Comparison of ENCODE assay signal across 30 cellular contexts in genomic region chr9:12350775-12351174, GRCh38.
"Had no signal": no experiment of that assay in that cellular context is flagged by ENCODE, and none has a peak within 500 bp of the region (broad histone marks: within the 10 kb centered on the region; RNA-seq: fewer than 3 reads in every experiment).

No MANE protein-coding gene starts in this region.

- H3K4me3 ChIP-seq: neural progenitor cell, ovary, psoas muscle, right lobe of liver, skin epidermis, smooth muscle cell, spleen, suprapubic skin, testis, tibial nerve, upper lobe of left lung, vagina had no signal

- H3K27ac ChIP-seq: neural progenitor cell, ovary, parathyroid adenoma, psoas muscle, right lobe of liver, skin epidermis, spleen, suprapubic skin, testis, tibial nerve, upper lobe of left lung, vagina had no signal

- H3K27me3 Mint-ChIP-seq: progenitor cell of endocrine pancreas; stimulated activated memory B cell treated with anti-CD40 and anti-IgM and Interleukin-4, amounts not matched to agents 10 μg/mL and 1 μg/mL and 100 μg/mL, for 72 hours; stimulated activated naive CD8-positive, alpha-beta T cell treated with anti-CD3 and anti-CD28 coated beads, Interleukin-15, amount 100 ng/mL, for 72 hours had no signal

- DNase-seq: natural killer cell; occipital lobe; ovary; posterior cingulate gyrus; psoas muscle; right cardiac atrium; right lobe of liver; spleen; stimulated activated CD4-positive, alpha-beta T cell treated with anti-CD3 and anti-CD28 coated beads, Interleukin-12 subunit alpha, Interleukin-12 subunit beta, amount 100 ng/mL, for 4 hours; stimulated activated CD4-positive, alpha-beta T cell treated with anti-CD3 and anti-CD28 coated beads, Interleukin-1b, Interleukin-23, amount 100 ng/mL, for 48 hours; stimulated activated CD4-positive, alpha-beta T cell treated with anti-CD3 and anti-CD28 coated beads, Interleukin-4, amount 100 ng/mL, for 1 hour; stimulated activated CD4-positive, alpha-beta T cell treated with anti-CD3 and anti-CD28 coated beads, Interleukin-4, amount 100 ng/mL, for 4 hours; stimulated activated CD8-positive, alpha-beta memory T cell treated with anti-CD3 and anti-CD28 coated beads, Interleukin-4, amount 100 ng/mL, for 48 hours; stimulated activated naive CD4-positive, alpha-beta T cell; stimulated activated naive CD8-positive, alpha-beta T cell treated with anti-CD3 and anti-CD28 coated beads, Interleukin-15, amount 100 ng/mL, for 72 hours; stimulated activated naive CD8-positive, alpha-beta T cell treated with anti-CD3 and anti-CD28 coated beads, Interleukin-15, Interleukin-2, amounts not matched to agents 100 U/mL and 50 U/mL, for 24 hours; substantia nigra; testis; trophoblast cell; upper lobe of left lung had no signal

- H3K27ac Mint-ChIP-seq: natural killer cell; nephron; neural progenitor cell; progenitor cell of endocrine pancreas; stimulated activated memory B cell treated with anti-CD40 and anti-IgM and Interleukin-4, amounts not matched to agents 10 μg/mL and 1 μg/mL and 100 μg/mL, for 72 hours; stimulated activated naive CD8-positive, alpha-beta T cell treated with anti-CD3 and anti-CD28 coated beads, Interleukin-15, amount 100 ng/mL, for 72 hours had no signal

- H3K9me3 Mint-ChIP-seq: nephron, neural progenitor cell had no signal

- H2AFZ ChIP-seq: neural progenitor cell, parathyroid adenoma had no signal

- H3K4me1 Mint-ChIP-seq: natural killer cell; stimulated activated memory B cell treated with anti-CD40 and anti-IgM and Interleukin-4, amounts not matched to agents 10 μg/mL and 1 μg/mL and 100 μg/mL, for 72 hours; stimulated activated naive CD8-positive, alpha-beta T cell treated with anti-CD3 and anti-CD28 coated beads, Interleukin-15, amount 100 ng/mL, for 72 hours had no signal

- H3K9me3 ChIP-seq: ovary, psoas muscle, right lobe of liver, suprapubic skin, testis, tibial nerve, upper lobe of left lung, vagina had no signal

- H3K27me3 ChIP-seq: neural progenitor cell, ovary, right lobe of liver, spleen, suprapubic skin, testis, tibial nerve, upper lobe of left lung, vagina had no signal

- H3K4me2 ChIP-seq: neural progenitor cell, smooth muscle cell had no signal

- H3K79me2 ChIP-seq: parathyroid adenoma had no signal

- H3K4me1 ChIP-seq: parathyroid adenoma, psoas muscle, right lobe of liver, spleen, suprapubic skin, testis, tibial nerve, vagina had no signal

- H3K36me3 Mint-ChIP-seq: natural killer cell; neural progenitor cell; stimulated activated memory B cell treated with anti-CD40 and anti-IgM and Interleukin-4, amounts not matched to agents 10 μg/mL and 1 μg/mL and 100 μg/mL, for 72 hours had no signal

- ATAC-seq: natural killer cell; psoas muscle; right cardiac atrium; right lobe of liver; stimulated activated memory B cell treated with anti-CD40 and anti-IgM and Interleukin-4, amounts not matched to agents 10 μg/mL and 1 μg/mL and 100 μg/mL, for 72 hours; stimulated activated naive CD8-positive, alpha-beta T cell treated with anti-CD3 and anti-CD28 coated beads, Interleukin-15, amount 100 ng/mL, for 72 hours; stimulated activated naive CD8-positive, alpha-beta T cell treated with anti-CD3 and anti-CD28 coated beads, Interleukin-15, Interleukin-2, amounts not matched to agents 100 U/mL and 50 U/mL, for 24 hours had no signal

- H3K4me3 Mint-ChIP-seq: natural killer cell; nephron; neural progenitor cell; stimulated activated memory B cell treated with anti-CD40 and anti-IgM and Interleukin-4, amounts not matched to agents 10 μg/mL and 1 μg/mL and 100 μg/mL, for 72 hours; stimulated activated naive CD8-positive, alpha-beta T cell treated with anti-CD3 and anti-CD28 coated beads, Interleukin-15, amount 100 ng/mL, for 72 hours had no signal

- H3K36me3 ChIP-seq: neural progenitor cell, ovary, right lobe of liver, spleen, suprapubic skin, tibial nerve, upper lobe of left lung, vagina had no signal
